Comparison of ENCODE assay signal across 16 cellular contexts in the genomic region with DNA sequence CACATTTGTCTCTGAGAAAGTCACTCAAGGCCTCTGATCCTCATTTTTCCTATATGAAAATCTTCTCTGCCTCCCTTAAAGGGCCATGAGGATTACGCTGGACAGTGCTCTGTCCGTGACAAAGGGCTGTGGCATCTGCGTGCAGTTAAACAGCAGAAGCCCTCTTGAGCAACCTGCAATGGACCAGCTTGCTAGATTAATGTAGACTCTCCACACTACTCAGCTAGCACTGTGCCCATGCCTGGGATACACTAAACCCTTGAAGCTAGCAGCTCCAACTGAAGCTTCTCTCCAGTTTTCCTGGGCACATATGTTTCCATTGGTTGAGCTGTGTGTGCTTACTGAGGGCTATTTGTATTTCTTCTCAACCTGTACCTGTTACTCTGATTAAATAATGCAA.
DNase-seq lines count a peak whose midpoint lies in the region; ATAC-seq and TF ChIP-seq lines count a peak whose summit lies in the region.
"Had no signal": no experiment of that assay in that cellular context is flagged by ENCODE, and none has a peak within 500 bp of the region (broad histone marks: within the 10 kb centered on the region; RNA-seq: fewer than 3 reads in every experiment).

No MANE protein-coding gene starts in this region.

- peaks cover 0 to 19% (median 9%) of the 10 kb centered on the region in 8 donors for H3K9me3 Mint-ChIP-seq in CD4-positive, alpha-beta memory T cell
- H3K9me3 Mint-ChIP-seq in activated CD8-positive, alpha-beta T cell treated with anti-CD3 and anti-CD28 coated beads for 36 hours: peaks cover 30% of the 10 kb centered on the region
- peaks cover 8% of the 10 kb centered on the region for H3K9me3 Mint-ChIP-seq in memory B cell

- no peak overlapping the region for H3K9ac ChIP-seq in BLaER1

- intact Hi-C loops in CD4-positive, alpha-beta memory T cell (cut with micrococcal nuclease): no loop called here
- intact Hi-C loops in activated CD8-positive, alpha-beta T cell treated with anti-CD3 and anti-CD28 coated beads for 36 hours (cut with micrococcal nuclease): loop anchor here (5.0 to 10.0 kb wide), 5 partner anchors 182 to 731 kb away; partner anchors contain the start of gene TLE3
- intact Hi-C loops in head of caudate nucleus (cut with DNase I): no loop called here

- H3K36me3 Mint-ChIP-seq in CD4-positive, alpha-beta memory T cell: peaks cover 1 to 5% of the 10 kb centered on the region in 2 donors
- H3K36me3 Mint-ChIP-seq in activated CD8-positive, alpha-beta T cell treated with anti-CD3 and anti-CD28 coated beads for 36 hours (ENCODE audit: low read depth): peaks cover 27% of the 10 kb centered on the region
- peaks cover 9% of the 10 kb centered on the region for H3K36me3 Mint-ChIP-seq in memory B cell

- DNase-seq in CD4-positive, alpha-beta memory T cell: no peak
- DNase-seq in activated CD8-positive, alpha-beta T cell treated with anti-CD3 and anti-CD28 coated beads for 36 hours: no peak
- no peak for DNase-seq in memory B cell (ENCODE audit: low spot score in 2 of 2)
- DNase-seq in head of caudate nucleus: no peak
- DNase-seq in HEK293T (ENCODE audit: extremely low spot score): no peak
- DNase-seq in NCI-H1092 (lab: John Stamatoyannopoulos, UW): no peak
- DNase-seq: AML-193, DMS53, MV-4-11, NCI-H2081, NCI-H524, T-helper 9 cell had no signal

- peaks cover 1 to 7% of the 10 kb centered on the region in 2 donors for H3K27me3 Mint-ChIP-seq in CD4-positive, alpha-beta memory T cell
- H3K27me3 Mint-ChIP-seq in activated CD8-positive, alpha-beta T cell treated with anti-CD3 and anti-CD28 coated beads for 36 hours: peaks cover 4% of the 10 kb centered on the region
- no peaks in the 10 kb centered on the region for H3K27me3 Mint-ChIP-seq in memory B cell

- no peaks in the 10 kb centered on the region for H3K36me3 ChIP-seq in BLaER1
- H3K36me3 ChIP-seq in CD4-positive, alpha-beta memory T cell (ENCODE audit: insufficient read depth, low read length): no peaks in the 10 kb centered on the region
- H3K36me3 ChIP-seq: tibial nerve had no signal

- CTCF ChIA-PET in CD4-positive, alpha-beta memory T cell (lab: Charles Lee; ENCODE audit: partially characterized antibody): interaction anchor here (1.7 to 6.1 kb wide), 4 partner anchors 8 to 731 kb away, joined by 6 to 26 read pairs (median 10); no protein-coding TSS in a partner anchor
- CTCF ChIA-PET in activated CD8-positive, alpha-beta T cell treated with anti-CD3 and anti-CD28 coated beads for 36 hours (lab: Charles Lee): interaction anchor here (1.6 kb wide), 1 partner anchor 42 kb away, joined by 4 read pairs; no protein-coding TSS in a partner anchor
- CTCF ChIA-PET in HEK293T (lab: Yijun Ruan, JAX): no interaction called here

- no peak for TF ChIP-seq CTCF in activated CD8-positive, alpha-beta T cell treated with anti-CD3 and anti-CD28 coated beads for 36 hours (IDR thresholded peaks at IDR 0.05)

- peaks cover 48% of the 10 kb centered on the region for H3K4me1 ChIP-seq in BLaER1
- peaks cover 80% of the 10 kb centered on the region for H3K4me1 ChIP-seq in CD4-positive, alpha-beta memory T cell (ENCODE audit: insufficient read depth, low read length)

- peak overlapping the region in 6 of 8 donors; percentile 18 to 86 (median 76) for H3K4me3 Mint-ChIP-seq in CD4-positive, alpha-beta memory T cell
- H3K4me3 Mint-ChIP-seq in activated CD8-positive, alpha-beta T cell treated with anti-CD3 and anti-CD28 coated beads for 36 hours: no peak overlapping the region
- H3K4me3 Mint-ChIP-seq in memory B cell: peak overlapping the region; percentile 27
- H3K4me3 Mint-ChIP-seq: nephron had no signal

- no peak overlapping the region for H3K4me3 ChIP-seq in BLaER1
- H3K4me3 ChIP-seq in CD4-positive, alpha-beta memory T cell (ENCODE audit: low read length in 2 of 2): no peak overlapping the region
- H3K4me3 ChIP-seq: tibial nerve had no signal

- H4K20me1 ChIP-seq in BLaER1: peaks cover 78% of the 10 kb centered on the region

- H3K9me3 ChIP-seq in BLaER1: peaks cover 29% of the 10 kb centered on the region
- H3K9me3 ChIP-seq in CD4-positive, alpha-beta memory T cell (ENCODE audit: control insufficient read depth in 1 of 2, low read length in 2 of 2): no peaks in the 10 kb centered on the region

- H3K27me3 ChIP-seq in BLaER1: peaks cover 94% of the 10 kb centered on the region
- no peaks in the 10 kb centered on the region for H3K27me3 ChIP-seq in CD4-positive, alpha-beta memory T cell (ENCODE audit: insufficient read depth, low read length)
- H3K27me3 ChIP-seq: tibial nerve had no signal

- POLR2A ChIA-PET in CD4-positive, alpha-beta memory T cell (lab: Charles Lee; ENCODE audit: partially characterized antibody): interaction anchor here (0.6 to 11.0 kb wide), 12 partner anchors 7 to 748 kb away, joined by 3 to 285 read pairs (median 4); partner anchors contain the start of gene TLE3
- POLR2A ChIA-PET in activated CD8-positive, alpha-beta T cell treated with anti-CD3 and anti-CD28 coated beads for 36 hours (lab: Charles Lee): interaction anchor here (0.7 to 5.3 kb wide), 8 partner anchors 10 to 778 kb away, joined by 3 to 34 read pairs (median 3); partner anchors contain the start of genes RPLP1 and TLE3
- POLR2A ChIA-PET in HEK293T (lab: Yijun Ruan, JAX): no interaction called here

- H3K27ac Mint-ChIP-seq in CD4-positive, alpha-beta memory T cell: peak overlapping the region in 4 of 7 donors; percentile 36 to 56 (median 42)
- H3K27ac Mint-ChIP-seq in activated CD8-positive, alpha-beta T cell treated with anti-CD3 and anti-CD28 coated beads for 36 hours: peak overlapping the region; percentile 88
- H3K27ac Mint-ChIP-seq in memory B cell: no peak overlapping the region
- H3K27ac Mint-ChIP-seq: nephron had no signal

- peak overlapping the region; percentile 69 for H3K4me2 ChIP-seq in BLaER1

- H3K27ac ChIP-seq in BLaER1: no peak overlapping the region
- no peak overlapping the region for H3K27ac ChIP-seq in CD4-positive, alpha-beta memory T cell (ENCODE audit: low read depth, low read length)
- H3K27ac ChIP-seq: tibial nerve had no signal

- H3K4me1 Mint-ChIP-seq in CD4-positive, alpha-beta memory T cell: peaks cover 67 to 92% (median 80%) of the 10 kb centered on the region in 4 donors
- peaks cover 80% of the 10 kb centered on the region for H3K4me1 Mint-ChIP-seq in activated CD8-positive, alpha-beta T cell treated with anti-CD3 and anti-CD28 coated beads for 36 hours (ENCODE audit: low read depth)
- peaks cover 66% of the 10 kb centered on the region for H3K4me1 Mint-ChIP-seq in memory B cell

- no peak for ATAC-seq in activated CD8-positive, alpha-beta T cell treated with anti-CD3 and anti-CD28 coated beads for 36 hours
- no peak for ATAC-seq in memory B cell (ENCODE audit: low read depth)
- ATAC-seq in HG03097 (IDR thresholded peaks at IDR 0.05; ENCODE audit: low FRiP score, unreplicated experiment): no peak

TF ChIP-seq in HEK293T, 16 proteins besides CTCF, POLR2A, EP300 and RAD21:
- TF ChIP-seq, protein P1, sequence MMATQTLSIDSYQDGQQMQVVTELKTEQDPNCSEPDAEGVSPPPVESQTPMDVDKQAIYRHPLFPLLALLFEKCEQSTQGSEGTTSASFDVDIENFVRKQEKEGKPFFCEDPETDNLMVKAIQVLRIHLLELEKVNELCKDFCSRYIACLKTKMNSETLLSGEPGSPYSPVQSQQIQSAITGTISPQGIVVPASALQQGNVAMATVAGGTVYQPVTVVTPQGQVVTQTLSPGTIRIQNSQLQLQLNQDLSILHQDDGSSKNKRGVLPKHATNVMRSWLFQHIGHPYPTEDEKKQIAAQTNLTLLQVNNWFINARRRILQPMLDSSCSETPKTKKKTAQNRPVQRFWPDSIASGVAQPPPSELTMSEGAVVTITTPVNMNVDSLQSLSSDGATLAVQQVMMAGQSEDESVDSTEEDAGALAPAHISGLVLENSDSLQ (IDR thresholded peaks at IDR 0.05): no peak
- no peak for TF ChIP-seq L3MBTL2 (conservative IDR thresholded peaks at IDR 0.05)
- TF ChIP-seq SP1 (IDR thresholded peaks at IDR 0.05): no peak
- no peak for TF ChIP-seq FOXA1 (IDR thresholded peaks at IDR 0.05)
- no peak for TF ChIP-seq FOXK2 (IDR thresholded peaks at IDR 0.05)
- no peak for TF ChIP-seq ELF4 (IDR thresholded peaks at IDR 0.05)
- TF ChIP-seq SUZ12 (IDR thresholded peaks at IDR 0.05): no peak
- no peak for TF ChIP-seq BHLHE40 (IDR thresholded peaks at IDR 0.05; ENCODE audit: borderline replicate concordance)
- TF ChIP-seq FOXM1 (IDR thresholded peaks at IDR 0.05; ENCODE audit: borderline replicate concordance): no peak
- no peak for TF ChIP-seq ARNT (IDR thresholded peaks at IDR 0.05)
- TF ChIP-seq ZNF384 (IDR thresholded peaks at IDR 0.05): no peak
- no peak for TF ChIP-seq NFRKB (IDR thresholded peaks at IDR 0.05)
- TF ChIP-seq TARDBP (IDR thresholded peaks at IDR 0.05): no peak
- no peak for TF ChIP-seq CTBP1 (IDR thresholded peaks at IDR 0.05; ENCODE audit: borderline replicate concordance)
- no peak for TF ChIP-seq LEF1 (IDR thresholded peaks at IDR 0.05; ENCODE audit: borderline replicate concordance)
